24 cellular contexts compared by ENCODE assay signal in the genomic region with DNA sequence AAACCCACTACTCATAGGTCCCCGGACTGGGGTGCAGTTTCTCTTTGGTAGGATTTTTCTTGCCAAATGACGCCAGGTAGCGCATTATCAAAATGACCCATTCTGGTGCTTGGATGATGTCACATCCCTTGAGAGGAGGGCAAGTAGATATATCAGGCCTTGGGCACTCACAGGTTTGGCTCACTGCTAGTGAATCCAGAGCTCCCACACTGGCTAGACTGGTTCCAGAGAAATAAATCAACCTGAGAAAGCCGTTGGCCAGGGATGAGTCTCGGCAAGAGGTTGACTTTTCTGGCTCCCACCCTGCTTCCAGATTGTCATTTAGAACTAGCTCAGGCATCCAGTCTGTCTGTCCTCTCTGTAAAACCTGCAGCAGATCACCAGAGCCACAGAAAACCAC.
"Had no signal": no experiment of that assay in that cellular context is flagged by ENCODE, and none has a peak within 500 bp of the region (broad histone marks: within the 10 kb centered on the region; RNA-seq: fewer than 3 reads in every experiment).

No MANE protein-coding gene starts in this region.

- H3K27me3 Mint-ChIP-seq: activated naive CD8-positive, alpha-beta T cell; activated T-helper 17 cell treated with anti-CD3 and anti-CD28 coated beads, Interleukin-2, amount 50 U/mL, for 72 hours had no signal

- FAIRE-seq: astrocyte, colon, frontal cortex had no signal

- H3K9me3 Mint-ChIP-seq: activated CD4-positive, alpha-beta memory T cell treated with anti-CD3 and anti-CD28 coated beads, Interleukin-2, amount 10 ng/mL, durations not matched to agents 7 days and 5 days; activated CD4-positive, alpha-beta T cell treated with anti-CD3 and anti-CD28 coated beads, Interleukin-2, amount 10 ng/mL, durations not matched to agents 7 days and 5 days; activated T-cell treated with anti-CD3 and anti-CD28 coated beads, Interleukin-2, amount 50 U/mL, for 4 hours; activated T-helper 17 cell treated with anti-CD3 and anti-CD28 coated beads, Interleukin-2, amount 50 U/mL, for 72 hours; effector memory CD8-positive, alpha-beta T cell had no signal

- H3K27me3 ChIP-seq: brain microvascular endothelial cell, esophagus muscularis mucosa had no signal

- H3K9me3 ChIP-seq: esophagus muscularis mucosa had no signal

- DNase-seq: activated CD4-positive, alpha-beta memory T cell treated with anti-CD3 and anti-CD28 coated beads, Interleukin-2, amount 10 ng/mL, durations not matched to agents 7 days and 5 days; activated CD4-positive, alpha-beta T cell treated with anti-CD3 and anti-CD28 coated beads for 1 hour; activated CD4-positive, alpha-beta T cell treated with anti-CD3 and anti-CD28 coated beads for 4 hours; activated CD4-positive, alpha-beta T cell treated with anti-CD3 and anti-CD28 coated beads, Interleukin-2, amount 10 ng/mL, durations not matched to agents 7 days and 5 days; activated CD4-positive, alpha-beta T cell treated with anti-CD3 and anti-CD28 coated beads, Interleukin-2, amount 50 U/mL, for 4 hours; activated effector memory CD4-positive, alpha-beta T cell treated with Interleukin-2 at 50 U/mL for 16 hours; activated gamma-delta T cell treated with Interleukin-2 at 50 U/mL for 16 hours; activated naive CD4-positive, alpha-beta T cell treated with anti-CD3 and anti-CD28 coated beads, Interleukin-2, amount 50 U/mL, for 16 hours; activated naive CD4-positive, alpha-beta T cell treated with Interleukin-2 at 50 U/mL for 16 hours; activated T-cell treated with anti-CD3 and anti-CD28 coated beads, Interleukin-2, amount 50 U/mL, for 4 hours; amniotic stem cell; anterior cingulate cortex; brain microvascular endothelial cell; cortex of kidney; dermis blood vessel endothelial cell; effector CD4-positive, alpha-beta T cell; effector memory CD8-positive, alpha-beta T cell; T-helper 2 cell had no signal

- H3K27ac Mint-ChIP-seq: activated CD4-positive, alpha-beta memory T cell treated with anti-CD3 and anti-CD28 coated beads, Interleukin-2, amount 10 ng/mL, durations not matched to agents 7 days and 5 days; activated CD4-positive, alpha-beta T cell treated with anti-CD3 and anti-CD28 coated beads, Interleukin-2, amount 10 ng/mL, durations not matched to agents 7 days and 5 days; activated naive CD8-positive, alpha-beta T cell; activated T-helper 17 cell treated with anti-CD3 and anti-CD28 coated beads, Interleukin-2, amount 50 U/mL, for 72 hours; effector memory CD8-positive, alpha-beta T cell had no signal

- H3K4me3 ChIP-seq: esophagus muscularis mucosa had no signal

- ATAC-seq: activated T-cell treated with anti-CD3 and anti-CD28 coated beads, Interleukin-2, amount 50 U/mL, for 4 hours; activated T-helper 17 cell treated with anti-CD3 and anti-CD28 coated beads, Interleukin-2, amount 50 U/mL, for 72 hours; effector memory CD8-positive, alpha-beta T cell had no signal

- H3K4me1 Mint-ChIP-seq: activated CD4-positive, alpha-beta memory T cell treated with anti-CD3 and anti-CD28 coated beads, Interleukin-2, amount 10 ng/mL, durations not matched to agents 7 days and 5 days; activated CD4-positive, alpha-beta T cell treated with anti-CD3 and anti-CD28 coated beads, Interleukin-2, amount 10 ng/mL, durations not matched to agents 7 days and 5 days; activated T-helper 17 cell treated with anti-CD3 and anti-CD28 coated beads, Interleukin-2, amount 50 U/mL, for 72 hours had no signal

- H3K4me3 Mint-ChIP-seq: activated CD4-positive, alpha-beta memory T cell treated with anti-CD3 and anti-CD28 coated beads, Interleukin-2, amount 10 ng/mL, durations not matched to agents 7 days and 5 days; activated CD4-positive, alpha-beta T cell treated with anti-CD3 and anti-CD28 coated beads, Interleukin-2, amount 10 ng/mL, durations not matched to agents 7 days and 5 days; activated naive CD8-positive, alpha-beta T cell; activated T-cell treated with anti-CD3 and anti-CD28 coated beads, Interleukin-2, amount 50 U/mL, for 4 hours; activated T-helper 17 cell treated with anti-CD3 and anti-CD28 coated beads, Interleukin-2, amount 50 U/mL, for 72 hours; effector memory CD8-positive, alpha-beta T cell had no signal

- H3K4me1 ChIP-seq: esophagus muscularis mucosa had no signal

- H3K36me3 Mint-ChIP-seq: activated naive CD8-positive, alpha-beta T cell had no signal

- H3K36me3 ChIP-seq: brain microvascular endothelial cell, esophagus muscularis mucosa had no signal

- H3K27ac ChIP-seq: brain microvascular endothelial cell, esophagus muscularis mucosa had no signal
